In the genomic region with DNA sequence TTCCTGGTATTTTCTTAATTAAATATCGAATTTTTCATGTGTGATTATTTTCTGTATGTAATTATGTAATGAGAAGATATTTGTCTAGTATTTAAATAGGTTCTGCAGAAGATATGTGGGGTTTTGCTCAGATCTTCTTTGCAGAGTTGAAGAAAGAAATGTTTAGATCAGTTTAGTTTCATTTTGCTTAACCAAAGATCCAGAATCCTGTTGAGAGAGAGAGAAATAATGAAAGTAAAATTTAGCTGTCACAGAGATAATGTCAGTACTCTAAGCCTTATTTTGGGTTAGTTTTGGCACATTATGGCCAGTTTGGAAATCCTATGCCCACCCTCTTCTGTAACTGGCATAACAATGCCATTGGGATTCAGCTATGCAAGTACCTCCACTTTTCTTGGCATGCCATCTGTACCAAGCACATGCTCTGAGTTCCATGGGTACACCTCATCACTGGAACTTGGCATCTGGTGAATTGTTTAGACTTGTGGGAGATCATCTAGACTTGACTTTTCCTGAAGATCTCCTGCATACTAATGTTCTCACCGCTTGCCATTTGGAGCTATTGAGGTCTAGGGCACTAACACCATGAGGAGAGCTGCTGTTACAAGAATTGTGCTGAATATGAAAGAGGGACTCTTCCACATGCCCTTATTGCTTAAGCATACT, we compare ENCODE assay signal across 16 cellular contexts. TPM values are rescaled to one million over a fixed set of nuclear protein-coding genes. Genes with fewer than 3 reads are reported as not detected.
A peak's percentile ranks its signal among the peaks of the same experiment; 100 is the strongest.
DNase-seq lines count a peak whose midpoint lies in the region; ATAC-seq, FAIRE-seq and TF ChIP-seq lines count a peak whose summit lies in the region.
"Had no signal": no experiment of that assay in that cellular context is flagged by ENCODE, and none has a peak within 500 bp of the region (broad histone marks: within the 10 kb centered on the region; RNA-seq: fewer than 3 reads in every experiment).

No MANE protein-coding gene starts in this region.

- no peak overlapping the region for H3K27ac ChIP-seq in CD8-positive, alpha-beta T cell (ENCODE audit: low read depth, low read length)
- H3K27ac ChIP-seq in IMR-90 (ENCODE audit: insufficient read depth, low read length): peak overlapping the region; percentile 37; the same call in 1 of the 2 replicates
- H3K27ac ChIP-seq in astrocyte (ENCODE audit: low read depth, low read length): no peak overlapping the region
- H3K27ac ChIP-seq: lower lobe of right lung had no signal

- intact Hi-C loops in CD8-positive, alpha-beta T cell (cut with DNase I, micrococcal nuclease): no loop called here
- intact Hi-C loops in IMR-90 (cut with micrococcal nuclease): no loop called here

- FAIRE-seq in astrocyte (lab: Jason Lieb, UNC) (peak; percentile 58), HTR-8/SVneo (lab: Jason Lieb, UNC) (no peak)

- 0 out of 3 replicates have a peak overlapping the region, but pooled peaks have one; percentile 20 for H2BK15ac ChIP-seq in IMR-90 (ENCODE audit: low read depth, low read length)

- in situ Hi-C loops in IMR-90 (cut with MboI; ENCODE audit: low sequenced_read_pairs): no loop called here

- H3K4me1 ChIP-seq in CD8-positive, alpha-beta T cell (ENCODE audit: insufficient read depth, low read length): peaks cover 9% of the 10 kb centered on the region
- peaks cover 4% of the 10 kb centered on the region for H3K4me1 ChIP-seq in IMR-90 (ENCODE audit: control insufficient read depth, insufficient read depth, low read length)
- no peaks in the 10 kb centered on the region for H3K4me1 ChIP-seq in astrocyte (ENCODE audit: insufficient read depth, low read length)
- H3K4me1 ChIP-seq: lower lobe of right lung had no signal

- peaks cover 17% of the 10 kb centered on the region for H3K4me1 Mint-ChIP-seq in CD8-positive, alpha-beta T cell (ENCODE audit: low read depth)
- H3K4me1 Mint-ChIP-seq in astrocyte (ENCODE audit: low read depth, unreplicated experiment): peaks cover 16% of the 10 kb centered on the region
- peaks cover 15 to 20% (median 18%) of the 10 kb centered on the region in 4 donors for H3K4me1 Mint-ChIP-seq in naive thymus-derived CD8-positive, alpha-beta T cell

- no peak for DNase-seq in CD8-positive, alpha-beta T cell
- DNase-seq in IMR-90 (peak; percentile 16), astrocyte (ENCODE audit: low read depth) (peak; percentile 26), cortex of kidney (lab: John Stamatoyannopoulos, UW) (no peak), HTR-8/SVneo (ENCODE audit: insufficient read length, low spot score) (no peak)
- peak in 1 of 10 donors; percentile 3 for DNase-seq in naive thymus-derived CD8-positive, alpha-beta T cell
- DNase-seq: activated CD8-positive, alpha-beta memory T cell treated with anti-CD3 and anti-CD28 coated beads for 24 hours; cerebellar nuclear complex; H7; lower lobe of right lung; NCI-H2107; SIG-M5; stimulated activated naive CD4-positive, alpha-beta T cell treated with Interleukin-2 at 50 U/mL for 16 hours had no signal

- 0 out of 2 replicates have a peak overlapping the region, but pooled peaks have one; percentile 46 for H3K14ac ChIP-seq in IMR-90 (replicated peaks; ENCODE audit: low read depth, low read length)

- H3K18ac ChIP-seq in IMR-90 (ENCODE audit: low read depth, low read length): no peak overlapping the region

- H3K9me1 ChIP-seq in IMR-90 (ENCODE audit: insufficient read depth, low read length): no peaks in the 10 kb centered on the region

- peak overlapping the region; percentile 3 for H2BK5ac ChIP-seq in IMR-90 (ENCODE audit: low read depth, low read length, poor library complexity, severe bottlenecking)

- no peak overlapping the region for H3K4me3 Mint-ChIP-seq in CD8-positive, alpha-beta T cell
- no peak overlapping the region for H3K4me3 Mint-ChIP-seq in astrocyte (ENCODE audit: unreplicated experiment)
- peak overlapping the region in 6 of 10 donors; percentile 4 to 69 (median 45) for H3K4me3 Mint-ChIP-seq in naive thymus-derived CD8-positive, alpha-beta T cell

- H3K9ac ChIP-seq in IMR-90 (ENCODE audit: low read depth, low read length) (no peak overlapping the region), astrocyte (ENCODE audit: low read length) (no peak overlapping the region)

- H3K9me3 Mint-ChIP-seq in CD8-positive, alpha-beta T cell: no peaks in the 10 kb centered on the region
- no peaks in the 10 kb centered on the region for H3K9me3 Mint-ChIP-seq in astrocyte (ENCODE audit: unreplicated experiment)
- no peaks in the 10 kb centered on the region for H3K9me3 Mint-ChIP-seq in naive thymus-derived CD8-positive, alpha-beta T cell
- H3K9me3 Mint-ChIP-seq: activated naive CD4-positive, alpha-beta T cell treated with anti-CD3 and anti-CD28 coated beads, Interleukin-2, amount 50 U/mL, for 72 hours had no signal

- peaks cover 10% of the 10 kb centered on the region for H3K36me3 Mint-ChIP-seq in CD8-positive, alpha-beta T cell
- peaks cover 5% of the 10 kb centered on the region for H3K36me3 Mint-ChIP-seq in astrocyte (ENCODE audit: low read depth, unreplicated experiment)
- peaks cover 3 to 6% (median 5%) of the 10 kb centered on the region in 3 donors for H3K36me3 Mint-ChIP-seq in naive thymus-derived CD8-positive, alpha-beta T cell

- TF ChIP-seq POLR2A in IMR-90 (IDR thresholded peaks at IDR 0.05; ENCODE audit: low read depth, low read length): no peak

- H2AFZ ChIP-seq in IMR-90 (replicated peaks; ENCODE audit: low read length, poor library complexity) (peak overlapping the region; percentile 44), astrocyte (ENCODE audit: low read depth, low read length) (no peak overlapping the region)

- dilution Hi-C loops in IMR-90 (cut with HindIII; ENCODE audit: low sequenced_read_pairs, unreplicated experiment): no loop called here

- H4K8ac ChIP-seq in IMR-90 (ENCODE audit: low read depth in 2 of 2, low read length in 2 of 2): no peak overlapping the region

- no peaks in the 10 kb centered on the region for H3K9me3 ChIP-seq in CD8-positive, alpha-beta T cell (ENCODE audit: low read length)
- no peaks in the 10 kb centered on the region for H3K9me3 ChIP-seq in IMR-90 (ENCODE audit: control insufficient read depth, insufficient read depth, low read length)
- no peaks in the 10 kb centered on the region for H3K9me3 ChIP-seq in astrocyte (ENCODE audit: insufficient read depth, low read depth, low read length)
- H3K9me3 ChIP-seq: esophagus muscularis mucosa, lower lobe of right lung had no signal

- H4K20me1 ChIP-seq in IMR-90 (ENCODE audit: insufficient read depth, low read length) (no peaks in the 10 kb centered on the region), astrocyte (ENCODE audit: insufficient read depth, low read length) (no peaks in the 10 kb centered on the region)

- H2AK9ac ChIP-seq in IMR-90 (replicated peaks; ENCODE audit: low read depth, low read length, poor library complexity): no peak overlapping the region

- no peak for ATAC-seq in CD8-positive, alpha-beta T cell
- ATAC-seq in IMR-90 (ENCODE audit: low read depth): peak; percentile 42
- peak in 1 of 2 donors; percentile 62 for ATAC-seq in naive thymus-derived CD8-positive, alpha-beta T cell
- no peak for ATAC-seq in HG02642 (IDR thresholded peaks at IDR 0.05; ENCODE audit: poor library complexity, unreplicated experiment)
- ATAC-seq: activated naive CD4-positive, alpha-beta T cell treated with anti-CD3 and anti-CD28 coated beads, Interleukin-2, amount 50 U/mL, for 72 hours; lower lobe of right lung had no signal

- no peaks in the 10 kb centered on the region for H3K27me3 ChIP-seq in CD8-positive, alpha-beta T cell (ENCODE audit: insufficient read depth, low read length)
- H3K27me3 ChIP-seq in IMR-90 (ENCODE audit: control insufficient read depth, insufficient read depth, low read length): no peaks in the 10 kb centered on the region
- H3K27me3 ChIP-seq in astrocyte (ENCODE audit: insufficient read depth, low read length): no peaks in the 10 kb centered on the region
- H3K27me3 ChIP-seq: esophagus muscularis mucosa had no signal

- H3K23ac ChIP-seq in IMR-90 (ENCODE audit: low read depth, low read length): no peak overlapping the region; the same call in 1 of the 2 replicates

- no peak overlapping the region for H3K4me3 ChIP-seq in CD8-positive, alpha-beta T cell (ENCODE audit: low read depth, low read length)
- H3K4me3 ChIP-seq in IMR-90 (ENCODE audit: insufficient read depth, low read depth, low read length) (peak overlapping the region; percentile 22; the same call in 1 of the 2 replicates), astrocyte (ENCODE audit: insufficient read depth, low read depth, low read length) (no peak overlapping the region)
- H3K4me3 ChIP-seq: esophagus muscularis mucosa, lower lobe of right lung had no signal

- no peak overlapping the region for H3K4ac ChIP-seq in IMR-90 (ENCODE audit: low read depth, low read length)

- no peak for TF ChIP-seq RAD21 in IMR-90 (IDR thresholded peaks at IDR 0.05; ENCODE audit: low read length)

- 0 out of 2 replicates have a peak overlapping the region, but pooled peaks have one; percentile 43 for H4K5ac ChIP-seq in IMR-90 (ENCODE audit: low read depth, low read length)

- CTCF ChIA-PET in CD8-positive, alpha-beta T cell (lab: Charles Lee): no interaction called here
- CTCF ChIA-PET in IMR-90 (lab: Yijun Ruan, JAX): interaction anchor here (0.5 kb wide), 1 partner anchor 38 kb away, joined by 3 read pairs; no protein-coding TSS in a partner anchor

- POLR2A ChIA-PET in CD8-positive, alpha-beta T cell (lab: Charles Lee): no interaction called here
- POLR2A ChIA-PET in IMR-90 (lab: Charles Lee; ENCODE audit: unreplicated experiment): no interaction called here
- POLR2A ChIA-PET in naive thymus-derived CD8-positive, alpha-beta T cell (lab: Charles Lee): no interaction called here

- no peaks in the 10 kb centered on the region for H3K79me2 ChIP-seq in astrocyte (ENCODE audit: insufficient read depth, low read length)

- H2AK5ac ChIP-seq in IMR-90 (ENCODE audit: low read depth, low read length): peak overlapping the region; percentile 44; the same call in 1 of the 2 replicates

- WGBS in IMR-90 (ENCODE audit: extremely low coverage in 2 of 2, insufficient read length in 1 of 2), 2 experiments: no CpG with 5 or more reads among the region's 2 CpGs

- H3K79me1 ChIP-seq in IMR-90 (ENCODE audit: low read depth in 1 of 2, low read length in 2 of 2): no peaks in the 10 kb centered on the region

- BruUV-seq in IMR-90 (replicated peaks; lab: Mats Ljungman, UMichigan): no TSS peak

- TF ChIP-seq CTCF in CD8-positive, alpha-beta T cell (IDR thresholded peaks at IDR 0.05): no peak
- TF ChIP-seq CTCF in IMR-90 (conservative IDR thresholded peaks at IDR 0.05; ENCODE audit: low read depth, low read length) (no peak), astrocyte (IDR thresholded peaks at IDR 0.05; ENCODE audit: insufficient read depth, low read depth, low read length) (no peak)

- H2BK120ac ChIP-seq in IMR-90 (ENCODE audit: low read depth, low read length): no peak overlapping the region

- H3K36me3 ChIP-seq in CD8-positive, alpha-beta T cell (ENCODE audit: insufficient read depth, low read length): no peaks in the 10 kb centered on the region
- H3K36me3 ChIP-seq in IMR-90 (ENCODE audit: control insufficient read depth, insufficient read depth, low read length): peaks cover 8% of the 10 kb centered on the region
- H3K36me3 ChIP-seq in astrocyte (ENCODE audit: insufficient read depth, low read length): no peaks in the 10 kb centered on the region

- H3K27me3 Mint-ChIP-seq in CD8-positive, alpha-beta T cell (ENCODE audit: low read depth): no peaks in the 10 kb centered on the region
- no peaks in the 10 kb centered on the region for H3K27me3 Mint-ChIP-seq in astrocyte (ENCODE audit: low read depth, unreplicated experiment)
- H3K27me3 Mint-ChIP-seq in naive thymus-derived CD8-positive, alpha-beta T cell: no peaks in the 10 kb centered on the region

- no peak overlapping the region for H2BK20ac ChIP-seq in IMR-90 (ENCODE audit: low read depth, low read length)

- no peak overlapping the region for H3K56ac ChIP-seq in IMR-90 (ENCODE audit: extremely low read depth, insufficient read depth, low read length)

- no peak overlapping the region for H4K91ac ChIP-seq in IMR-90 (ENCODE audit: insufficient read depth, low read depth, low read length)

- H3K4me2 ChIP-seq in IMR-90 (ENCODE audit: low read depth, low read length) (peak overlapping the region; percentile 80), astrocyte (ENCODE audit: low read length) (no peak overlapping the region)

- H3K27ac Mint-ChIP-seq in CD8-positive, alpha-beta T cell: peak overlapping the region; percentile 68
- H3K27ac Mint-ChIP-seq in astrocyte (ENCODE audit: unreplicated experiment): peak overlapping the region; percentile 30
- peak overlapping the region; percentile 20 to 88 (median 70) for H3K27ac Mint-ChIP-seq in naive thymus-derived CD8-positive, alpha-beta T cell

RNA-seq across cellular contexts. Expression of gene PLSCR1, which starts 30.9 kb away (rescaled TPM):
- total RNA-seq in CD8-positive, alpha-beta T cell: 1 to 10 TPM; 7.3 to 7.5 TPM
- total RNA-seq in IMR-90 (2012; rRNA removed): 5.6 and 11.7 TPM in 2 replicates
- polyA plus RNA-seq in IMR-90 (2012; rRNA removed): 11.5 and 13.2 TPM in 2 replicates
- polyA plus RNA-seq in IMR-90 (2012; cell fraction: cytosol; rRNA removed): 10.0 and 10.3 TPM in 2 replicates
- polyA plus RNA-seq in IMR-90 (2012; cell fraction: nucleus; rRNA removed; ENCODE audit: low replicate concordance): 4.8 and 15.0 TPM in 2 replicates
- total RNA-seq in astrocyte: 178 and 217 TPM in 2 replicates
- 10 to 100 TPM; 17.2 to 19.9 TPM for total RNA-seq in naive thymus-derived CD8-positive, alpha-beta T cell
- polyA plus RNA-seq in naive thymus-derived CD8-positive, alpha-beta T cell: 10 to 100 TPM; 20.8 to 27.3 (median 21.5) TPM

RNA-seq across cellular contexts. Expression of gene PLSCR2, which starts 44.2 kb away (rescaled TPM):
- total RNA-seq in CD8-positive, alpha-beta T cell: not detected
- total RNA-seq in IMR-90 (2012; rRNA removed): not detected in 2 replicates
- polyA plus RNA-seq in IMR-90 (2012; rRNA removed): not detected in 2 replicates
- polyA plus RNA-seq in IMR-90 (2012; cell fraction: cytosol; rRNA removed): not detected in 2 replicates
- polyA plus RNA-seq in IMR-90 (2012; cell fraction: nucleus; rRNA removed; ENCODE audit: low replicate concordance): not detected in 2 replicates
- total RNA-seq in astrocyte: not detected in 2 replicates
- total RNA-seq in naive thymus-derived CD8-positive, alpha-beta T cell: under 1 TPM in 1 of 2 experiments, not detected in 1; 0.31 TPM
- polyA plus RNA-seq in naive thymus-derived CD8-positive, alpha-beta T cell: 1 to 10 TPM in 1 of 3 donors, under 1 TPM in 1, not detected in 1; 0.76 to 1.2 TPM
- total RNA-seq: activated naive CD4-positive, alpha-beta T cell treated with anti-CD3 and anti-CD28 coated beads, Interleukin-2, amount 50 U/mL, for 72 hours had no signal

Comparison
In these comparisons a context has a peak if more than half of its experiments do, and no peak if none do; other contexts are left out.
1. DNase-seq: peak in IMR-90 (single experiment) and astrocyte (single experiment); none in CD8-positive, alpha-beta T cell (0 of 7), cortex of kidney (single experiment) and HTR-8/SVneo (single experiment).
2. H3K4me3 Mint-ChIP-seq: peak in naive thymus-derived CD8-positive, alpha-beta T cell (6 of 10); none in CD8-positive, alpha-beta T cell (single experiment) and astrocyte (single experiment).
3. Peak in every context shown above with its lines, with median percentiles within 50 percentile points of each other: H3K27ac Mint-ChIP-seq.